12 cellular contexts compared by ENCODE assay signal in the genomic region with DNA sequence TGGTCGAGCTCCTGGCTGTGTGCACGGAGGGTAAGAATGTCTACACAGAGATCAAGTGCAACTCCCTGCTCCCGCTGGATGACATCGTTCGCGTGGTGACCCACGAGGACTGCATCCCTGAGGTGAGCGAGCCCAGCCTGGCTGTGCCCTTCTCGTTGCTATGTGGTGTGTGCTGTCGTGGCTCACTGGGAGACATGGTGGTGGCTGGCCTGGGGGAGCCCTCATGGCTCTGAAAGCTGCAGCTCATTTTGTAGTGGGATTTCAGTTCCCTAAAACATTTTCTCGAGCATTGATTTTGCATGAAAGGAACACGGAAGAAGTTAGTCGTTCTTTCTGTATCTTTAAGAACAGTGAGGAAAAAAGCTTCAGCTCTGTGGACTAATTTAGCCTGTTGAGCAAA.
DNase-seq lines count a peak whose midpoint lies in the region; ATAC-seq lines count a peak whose summit lies in the region.
"Had no signal": no experiment of that assay in that cellular context is flagged by ENCODE, and none has a peak within 500 bp of the region (broad histone marks: within the 10 kb centered on the region; RNA-seq: fewer than 3 reads in every experiment).

No MANE protein-coding gene starts in this region.

- ATAC-seq in GM19351 (IDR thresholded peaks at IDR 0.05; ENCODE audit: unreplicated experiment) (peak; percentile 93), HG02623 (IDR thresholded peaks at IDR 0.05; ENCODE audit: unreplicated experiment) (peak; percentile 88), HG03439 (IDR thresholded peaks at IDR 0.05; ENCODE audit: unreplicated experiment) (peak; percentile 78), HG02571 (IDR thresholded peaks at IDR 0.05; ENCODE audit: unreplicated experiment) (no peak)
- no peak for ATAC-seq in activated T-helper 17 cell treated with anti-CD3 and anti-CD28 coated beads, Interleukin-2, amount 50 U/mL, for 72 hours (replicated peaks)
- ATAC-seq: activated CD8-positive, alpha-beta memory T cell treated with anti-CD3 and anti-CD28 coated beads, Interleukin-2, amount 10 ng/mL, durations not matched to agents 7 days and 5 days; natural killer cell; T-helper 17 cell had no signal

- no peak overlapping the region for H3K4me3 Mint-ChIP-seq in activated T-helper 17 cell treated with anti-CD3 and anti-CD28 coated beads, Interleukin-2, amount 50 U/mL, for 72 hours
- H3K4me3 Mint-ChIP-seq: activated CD8-positive, alpha-beta memory T cell treated with anti-CD3 and anti-CD28 coated beads, Interleukin-2, amount 10 ng/mL, durations not matched to agents 7 days and 5 days; natural killer cell; T-helper 17 cell had no signal

- no peaks in the 10 kb centered on the region for H3K27me3 Mint-ChIP-seq in activated T-helper 17 cell treated with anti-CD3 and anti-CD28 coated beads, Interleukin-2, amount 50 U/mL, for 72 hours
- H3K27me3 Mint-ChIP-seq: activated CD8-positive, alpha-beta memory T cell treated with anti-CD3 and anti-CD28 coated beads, Interleukin-2, amount 10 ng/mL, durations not matched to agents 7 days and 5 days; T-helper 17 cell had no signal

- H3K9me3 Mint-ChIP-seq in activated T-helper 17 cell treated with anti-CD3 and anti-CD28 coated beads, Interleukin-2, amount 50 U/mL, for 72 hours: no peaks in the 10 kb centered on the region

- in situ Hi-C loops in ACHN (cut with HindIII; ENCODE audit: low pct_ligation_motif_present, low pct_unique_long_range_greater_than_20kb, low sequenced_read_pairs): no loop called here

- no peak for DNase-seq in hypothalamus (lab: John Stamatoyannopoulos, UW)
- no peak for DNase-seq in ACHN
- DNase-seq: activated CD8-positive, alpha-beta memory T cell treated with anti-CD3 and anti-CD28 coated beads, Interleukin-2, amount 10 ng/mL, durations not matched to agents 7 days and 5 days; kidney; natural killer cell; NCI-H1105 treated with DMSO at 0.1 percent for 48 hours; T-helper 17 cell had no signal

- H3K36me3 Mint-ChIP-seq in activated T-helper 17 cell treated with anti-CD3 and anti-CD28 coated beads, Interleukin-2, amount 50 U/mL, for 72 hours (ENCODE audit: low read depth): peaks cover 92% of the 10 kb centered on the region

- peaks cover 5% of the 10 kb centered on the region for H3K4me1 Mint-ChIP-seq in activated T-helper 17 cell treated with anti-CD3 and anti-CD28 coated beads, Interleukin-2, amount 50 U/mL, for 72 hours
- H3K4me1 Mint-ChIP-seq: T-helper 17 cell had no signal

- H3K27ac Mint-ChIP-seq in activated T-helper 17 cell treated with anti-CD3 and anti-CD28 coated beads, Interleukin-2, amount 50 U/mL, for 72 hours: no peak overlapping the region
- H3K27ac Mint-ChIP-seq: activated CD8-positive, alpha-beta memory T cell treated with anti-CD3 and anti-CD28 coated beads, Interleukin-2, amount 10 ng/mL, durations not matched to agents 7 days and 5 days; natural killer cell; T-helper 17 cell had no signal

Comparison
In these comparisons a context has a peak if more than half of its experiments do, and no peak if none do; other contexts are left out.
1. ATAC-seq: peak in GM19351 (single experiment), HG02623 (single experiment) and HG03439 (single experiment); none in activated T-helper 17 cell treated with anti-CD3 and anti-CD28 coated beads, Interleukin-2, amount 50 U/mL, for 72 hours (single experiment) and HG02571 (single experiment).